Comparison of ENCODE assay signal across 12 cellular contexts in the genomic region with DNA sequence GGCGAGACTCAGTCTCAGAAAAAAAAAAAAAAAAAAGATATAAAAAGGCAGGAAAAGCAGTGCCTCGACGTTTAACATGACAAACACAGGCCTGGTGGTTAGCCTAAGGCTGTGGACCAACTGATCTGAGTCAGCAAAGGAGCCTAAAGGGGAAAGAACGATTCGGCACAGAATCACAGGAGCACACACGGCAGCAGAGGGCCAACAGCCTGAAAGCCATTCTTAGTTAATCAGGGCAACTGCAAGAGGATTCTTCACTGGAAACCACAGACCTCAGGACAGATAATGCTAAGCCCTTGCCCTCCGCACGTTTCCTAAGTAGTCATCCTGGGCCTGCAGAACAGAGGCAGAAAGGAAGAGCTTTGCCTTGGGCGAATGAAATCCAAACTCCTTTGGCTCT. TPM values are rescaled to one million over a fixed set of nuclear protein-coding genes. Genes with fewer than 3 reads are reported as not detected.
DNase-seq lines count a peak whose midpoint lies in the region; ATAC-seq and TF ChIP-seq lines count a peak whose summit lies in the region.
"Had no signal": no experiment of that assay in that cellular context is flagged by ENCODE, and none has a peak within 500 bp of the region (broad histone marks: within the 10 kb centered on the region; RNA-seq: fewer than 3 reads in every experiment).

No MANE protein-coding gene starts in this region.

- H3F3A ChIP-seq in smooth muscle cell (ENCODE audit: low read depth): peaks cover 5% of the 10 kb centered on the region

- TF ChIP-seq CTCF in foreskin keratinocyte (conservative IDR thresholded peaks at IDR 0.05) (no peak), smooth muscle cell (IDR thresholded peaks at IDR 0.05; ENCODE audit: borderline replicate concordance, insufficient read depth, poor library complexity, severe bottlenecking) (no peak), body of pancreas (IDR thresholded peaks at IDR 0.05) (no peak)

- no peak overlapping the region for H2AFZ ChIP-seq in smooth muscle cell (ENCODE audit: low read depth)

- H3K4me3 ChIP-seq in HUES48 (ENCODE audit: low read depth, low read length) (no peak overlapping the region; the same call in 1 of the 2 replicates), smooth muscle cell (no peak overlapping the region), body of pancreas (no peak overlapping the region)

- H3K9ac ChIP-seq in HUES48 (ENCODE audit: low read depth, low read length) (0 out of 2 replicates have a peak overlapping the region, but pooled peaks have one; percentile 7), smooth muscle cell (ENCODE audit: low read depth) (no peak overlapping the region)

- peak overlapping the region; percentile 88 for H3K27ac ChIP-seq in HUES48 (ENCODE audit: low read depth, low read length)
- no peak overlapping the region for H3K27ac ChIP-seq in foreskin keratinocyte
- peak overlapping the region; percentile 47 for H3K27ac ChIP-seq in smooth muscle cell (ENCODE audit: low read depth)
- H3K27ac ChIP-seq in body of pancreas: no peak overlapping the region

- no peak for TF ChIP-seq POLR2A in body of pancreas (IDR thresholded peaks at IDR 0.05)

- peak overlapping the region; percentile 70 for H3K4me2 ChIP-seq in smooth muscle cell

- WGBS in smooth muscle cell (ENCODE audit: low lambda C conversion rate): 4% methylated on average over 9 of the region's 9 CpGs
- 66 to 85% methylated on average over 8 to 9 of the region's 9 CpGs for WGBS in body of pancreas, 2 donors

- peaks cover 100% of the 10 kb centered on the region for H4K20me1 ChIP-seq in smooth muscle cell (ENCODE audit: low read depth)

- H3K9me3 ChIP-seq in HUES48 (ENCODE audit: control insufficient read depth, insufficient read depth, low read length) (no peaks in the 10 kb centered on the region), smooth muscle cell (replicated peaks; ENCODE audit: low read depth) (no peaks in the 10 kb centered on the region), body of pancreas (no peaks in the 10 kb centered on the region)

- H3K79me2 ChIP-seq in smooth muscle cell (ENCODE audit: low read depth): peaks cover 57% of the 10 kb centered on the region

- H3K36me3 ChIP-seq in HUES48 (ENCODE audit: control insufficient read depth, insufficient read depth, low read length) (peaks cover 20% of the 10 kb centered on the region), smooth muscle cell (ENCODE audit: low read depth) (no peaks in the 10 kb centered on the region), body of pancreas (replicated peaks in 1 of 2; ENCODE audit: insufficient read depth in 1 of 2, low read depth in 2 of 2) (peaks cover 0 to 3% of the 10 kb centered on the region in 2 donors)

- peak; percentile 75 for ATAC-seq in foreskin keratinocyte
- ATAC-seq in HG03095 (IDR thresholded peaks at IDR 0.05; ENCODE audit: unreplicated experiment): no peak
- ATAC-seq in body of pancreas: no peak
- ATAC-seq: SK-N-SH treated with all-trans-retinoic acid at 6 μM for 48 hours had no signal

- H3K27me3 ChIP-seq in HUES48 (ENCODE audit: control insufficient read depth, insufficient read depth, low read length) (no peaks in the 10 kb centered on the region), foreskin keratinocyte (no peaks in the 10 kb centered on the region), smooth muscle cell (ENCODE audit: low read depth) (no peaks in the 10 kb centered on the region), body of pancreas (no peaks in the 10 kb centered on the region)

- intact Hi-C loops in body of pancreas (cut with DNase I): no loop called here

- H3K4me1 ChIP-seq in HUES48 (ENCODE audit: control insufficient read depth, insufficient read depth, low read length) (peaks cover 25% of the 10 kb centered on the region), foreskin keratinocyte (no peaks in the 10 kb centered on the region), smooth muscle cell (ENCODE audit: low read depth) (peaks cover 11% of the 10 kb centered on the region), body of pancreas (peaks cover 11% of the 10 kb centered on the region)

- DNase-seq in amniotic epithelial cell (ENCODE audit: low read depth) (peak; percentile 99), foreskin keratinocyte (peak; percentile 60 to 72), smooth muscle cell (lab: John Stamatoyannopoulos, UW; ENCODE audit: unreplicated experiment) (no peak), NCI-H774 (lab: John Stamatoyannopoulos, UW) (no peak), body of pancreas (no peak)
- DNase-seq: activated CD4-positive, alpha-beta T cell treated with anti-CD3 and anti-CD28 coated beads for 48 hours; activated gamma-delta T cell treated with Interleukin-2 at 50 U/mL for 16 hours; cortex of kidney; NCI-H1105 treated with DMSO at 0.1 percent for 48 hours had no signal

RNA-seq across cellular contexts. Expression of gene TMEM11, which starts 14.7 kb away (rescaled TPM):
- 24.2 and 29.6 TPM in 2 replicates for total RNA-seq in foreskin keratinocyte
- polyA plus RNA-seq in foreskin keratinocyte: 48.6 and 53.1 TPM in 2 replicates
- 23.1 and 24.0 TPM in 2 replicates for total RNA-seq in smooth muscle cell
- polyA plus RNA-seq in smooth muscle cell: 80.3 and 95.4 TPM in 2 replicates
- total RNA-seq in body of pancreas: 10 to 100 TPM in 1 of 2 donors, 1 to 10 TPM in 1; 7.0 to 22.4 TPM

RNA-seq across cellular contexts. Expression of gene NATD1, which starts 53.9 kb away (rescaled TPM):
- total RNA-seq in foreskin keratinocyte (1.2 and 2.6 TPM in 2 replicates), smooth muscle cell (2.2 and 3.4 TPM in 2 replicates), body of pancreas (1 to 10 TPM; 2.6 to 7.0 TPM)
- polyA plus RNA-seq in foreskin keratinocyte (0.97 and 1.8 TPM in 2 replicates), smooth muscle cell (2.7 and 4.3 TPM in 2 replicates)

Comparison
In these comparisons a context has a peak if more than half of its experiments do, and no peak if none do; other contexts are left out.
1. H3K27ac ChIP-seq: peak in HUES48 (single experiment) and smooth muscle cell (single experiment); none in foreskin keratinocyte (single experiment) and body of pancreas (0 of 4).
2. DNase-seq: peak in amniotic epithelial cell (single experiment) and foreskin keratinocyte (2 of 2); none in smooth muscle cell (single experiment), NCI-H774 (single experiment) and body of pancreas (0 of 4).